In the genomic region with DNA sequence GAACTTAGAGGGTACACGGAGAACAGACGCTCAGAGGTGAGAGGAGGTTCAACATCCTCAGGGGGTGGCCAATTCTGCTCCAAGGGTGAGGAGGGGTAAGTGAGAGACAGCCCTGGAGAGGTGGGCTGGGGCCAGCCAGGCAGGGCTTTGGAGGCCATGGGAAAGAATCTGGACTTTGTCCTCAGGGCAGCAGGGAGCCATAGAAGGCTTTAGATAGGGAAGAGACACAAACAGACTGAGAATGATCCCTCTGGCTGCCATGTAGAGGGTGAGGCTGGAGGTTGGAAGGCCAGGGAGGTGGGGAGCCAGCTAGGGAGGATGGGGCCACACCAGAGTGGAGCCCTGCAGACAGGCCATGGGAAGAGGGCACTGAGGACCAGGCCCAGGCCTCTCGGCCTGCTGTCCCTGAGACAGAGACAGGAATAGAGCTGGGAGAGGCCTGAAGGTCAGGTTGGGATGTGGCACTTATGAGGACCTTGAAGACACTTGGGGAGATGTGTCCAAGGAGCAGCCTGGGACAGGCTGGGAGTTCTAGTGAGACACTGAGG, we compare ENCODE assay signal across 24 cellular contexts. TPM values are rescaled to one million over a fixed set of nuclear protein-coding genes. Genes with fewer than 3 reads are reported as not detected.
A peak's percentile ranks its signal among the peaks of the same experiment; 100 is the strongest.
DNase-seq lines count a peak whose midpoint lies in the region; ATAC-seq, FAIRE-seq and TF ChIP-seq lines count a peak whose summit lies in the region.
"Had no signal": no experiment of that assay in that cellular context is flagged by ENCODE, and none has a peak within 500 bp of the region (broad histone marks: within the 10 kb centered on the region; RNA-seq: fewer than 3 reads in every experiment).

No MANE protein-coding gene starts in this region.

- H3K27me3 Mint-ChIP-seq in dendritic cell treated with granulocyte-macrophage colony-stimulating factor and Interleukin-4, amounts not matched to agents 40 ng/mL and 50 ng/mL, for 4 days: no peaks in the 10 kb centered on the region

- H3K9ac ChIP-seq in HepG2 (ENCODE audit: insufficient read depth, low read depth, low read length) (peak overlapping the region; percentile 23; the same call in 1 of the 2 replicates), neuronal stem cell (ENCODE audit: low read depth, low read length, poor library complexity) (peak overlapping the region; percentile 30)

- H3K23ac ChIP-seq in neuronal stem cell (ENCODE audit: low read depth, low read length, poor library complexity): no peak overlapping the region

- H2AK5ac ChIP-seq in neuronal stem cell (ENCODE audit: low read depth, low read length): no peak overlapping the region

- TF ChIP-seq POLR2A in HepG2 (IDR thresholded peaks at IDR 0.05; ENCODE audit: insufficient read depth in 1 of 2, low read depth in 2 of 2, low read length in 2 of 2): no peak
- TF ChIP-seq POLR2A in right lobe of liver (IDR thresholded peaks at IDR 0.05): no peak

- H2BK12ac ChIP-seq in neuronal stem cell (ENCODE audit: low read length): no peak overlapping the region

- no peaks in the 10 kb centered on the region for H3K4me1 Mint-ChIP-seq in dendritic cell treated with granulocyte-macrophage colony-stimulating factor and Interleukin-4, amounts not matched to agents 40 ng/mL and 50 ng/mL, for 4 days (ENCODE audit: low read depth)

- peaks cover 70% of the 10 kb centered on the region for H3K36me3 Mint-ChIP-seq in dendritic cell treated with granulocyte-macrophage colony-stimulating factor and Interleukin-4, amounts not matched to agents 40 ng/mL and 50 ng/mL, for 4 days (ENCODE audit: low read depth)

- BruUV-seq in HepG2 (replicated peaks; lab: Mats Ljungman, UMichigan): no TSS peak

- TF ChIP-seq EP300 in HepG2 (IDR thresholded peaks at IDR 0.05; ENCODE audit: low read depth in 2 of 2, low read length in 2 of 2) (no peak), HepG2 (CRISPR knock-in tag; IDR thresholded peaks at IDR 0.05; ENCODE audit: borderline replicate concordance) (no peak)

- H2AFZ ChIP-seq in HepG2 (ENCODE audit: low read length) (no peak overlapping the region), neuronal stem cell (ENCODE audit: low read length) (no peak overlapping the region)

- H3K4me1 ChIP-seq in HepG2 (ENCODE audit: insufficient read depth, low read length) (peaks cover 56% of the 10 kb centered on the region), right lobe of liver (peaks cover 0 to 51% (median 19%) of the 10 kb centered on the region in 4 donors), neuronal stem cell (ENCODE audit: control insufficient read depth in 2 of 2, insufficient read depth in 1 of 2, low read depth in 1 of 2, low read length in 2 of 2) (no peaks in the 10 kb centered on the region)

- H3K27ac ChIP-seq in HepG2 (ENCODE audit: extremely low read length, insufficient read depth, low read length) (peak overlapping the region; percentile 81), right lobe of liver (peak overlapping the region in 1 of 3 donors; percentile 84), neuronal stem cell (replicated peaks; ENCODE audit: low read length) (no peak overlapping the region)
- H3K27ac ChIP-seq: SJCRH30 had no signal

- peak overlapping the region; percentile 8 for H3K27ac Mint-ChIP-seq in dendritic cell treated with granulocyte-macrophage colony-stimulating factor and Interleukin-4, amounts not matched to agents 40 ng/mL and 50 ng/mL, for 4 days

- no peak for TF ChIP-seq RAD21 in HepG2 (CRISPR knock-in tag; IDR thresholded peaks at IDR 0.05)

- H3K4me2 ChIP-seq in HepG2 (ENCODE audit: low read depth, low read length) (0 out of 2 replicates have a peak overlapping the region, but pooled peaks have one; percentile 21), neuronal stem cell (ENCODE audit: insufficient read depth, low read length, poor library complexity, severe bottlenecking) (no peak overlapping the region)
- H3K4me2 ChIP-seq: smooth muscle cell had no signal

- no peak overlapping the region for H3K14ac ChIP-seq in neuronal stem cell (ENCODE audit: low read length)

- no peak overlapping the region for H4K8ac ChIP-seq in neuronal stem cell (ENCODE audit: low read depth, low read length)

- H3K4me3 ChIP-seq in HepG2 (replicated peaks in 1 of 3; ENCODE audit: insufficient read depth in 1 of 3, low read depth in 2 of 3, low read length in 3 of 3) (no peak overlapping the region), right lobe of liver (no peak overlapping the region), neuronal stem cell (ENCODE audit: low read length in 2 of 2) (no peak overlapping the region)
- H3K4me3 ChIP-seq: SJCRH30, smooth muscle cell had no signal

- H3K9me3 ChIP-seq in HepG2 (ENCODE audit: low read length) (no peaks in the 10 kb centered on the region), right lobe of liver (no peaks in the 10 kb centered on the region), neuronal stem cell (replicated peaks in 1 of 2; ENCODE audit: control insufficient read depth in 2 of 2, insufficient read depth in 1 of 2, low read depth in 1 of 2, low read length in 2 of 2) (no peaks in the 10 kb centered on the region)
- H3K9me3 ChIP-seq: SJCRH30 had no signal

- peaks cover 8% of the 10 kb centered on the region for H4K20me1 ChIP-seq in HepG2 (ENCODE audit: insufficient read depth, low read length)

- FAIRE-seq in HepG2 (lab: Jason Lieb, UNC): no peak
- FAIRE-seq: endothelial cell of umbilical vein, H54 had no signal

- H3K27me3 ChIP-seq in HepG2 (ENCODE audit: control insufficient read depth in 1 of 2, insufficient read depth in 2 of 2, low read length in 2 of 2): no peaks in the 10 kb centered on the region
- H3K27me3 ChIP-seq in right lobe of liver: no peaks in the 10 kb centered on the region
- no peaks in the 10 kb centered on the region for H3K27me3 ChIP-seq in neuronal stem cell (ENCODE audit: control insufficient read depth in 3 of 3, insufficient read depth in 3 of 3, low read depth in 1 of 3, low read length in 3 of 3)
- H3K27me3 ChIP-seq: SJCRH30 had no signal

- WGBS in HepG2 (ENCODE audit: low lambda C conversion rate): 96% methylated on average over 3 of the region's 3 CpGs
- 88% methylated on average over 2 of the region's 3 CpGs for WGBS in right lobe of liver (ENCODE audit: insufficient coverage, low coverage, low lambda C conversion rate, missing lambda C conversion rate)
- no CpG with 5 or more reads among the region's 3 CpGs for WGBS in neuronal stem cell (ENCODE audit: extremely low coverage in 2 of 2, insufficient read length in 2 of 2, insufficient replicate concordance in 1 of 2), 2 donors

- POLR2A ChIA-PET in HepG2 (lab: Yijun Ruan, JAX): no interaction called here

- no peak overlapping the region for H3K4me3 Mint-ChIP-seq in dendritic cell treated with granulocyte-macrophage colony-stimulating factor and Interleukin-4, amounts not matched to agents 40 ng/mL and 50 ng/mL, for 4 days
- H3K4me3 Mint-ChIP-seq: CD14-positive monocyte had no signal

- H2BK120ac ChIP-seq in neuronal stem cell (ENCODE audit: low read depth, low read length): no peak overlapping the region

- DNase-seq in HepG2 (ENCODE audit: low spot score) (peak; percentile 45), right lobe of liver (no peak), neuronal stem cell (ENCODE audit: low spot score) (no peak), SIG-M5 (lab: John Stamatoyannopoulos, UW) (no peak)
- DNase-seq: activated CD4-positive, alpha-beta T cell treated with anti-CD3 and anti-CD28 coated beads for 4 hours; activated effector memory CD4-positive, alpha-beta T cell treated with anti-CD3 and anti-CD28 coated beads, Interleukin-2, amount 50 U/mL, for 16 hours; amygdala; left colon; midbrain; NCI-H1092; NCI-H2029 treated with DMSO at 0.1 percent for 48 hours; NCI-H226; PC-3; SJCRH30 had no signal

- intact Hi-C loops in HepG2 (cut with micrococcal nuclease; ENCODE audit: unreplicated experiment): loop anchor here (1.0 kb wide), 1 partner anchor 28 kb away; no protein-coding TSS in a partner anchor
- intact Hi-C loops in right lobe of liver (cut with DNase I): no loop called here
- intact Hi-C loops in dendritic cell treated with granulocyte-macrophage colony-stimulating factor and Interleukin-4, amounts not matched to agents 40 ng/mL and 50 ng/mL, for 4 days (cut with micrococcal nuclease): no loop called here

- CTCF ChIA-PET in HepG2 (lab: Yijun Ruan, JAX; ENCODE audit: low intra/inter-chr PET ratio, low total read pairs): no interaction called here

- TF ChIP-seq CTCF in HepG2 (CRISPR knock-in tag; IDR thresholded peaks at IDR 0.05): no peak
- TF ChIP-seq CTCF in right lobe of liver (IDR thresholded peaks at IDR 0.05): no peak

- in situ Hi-C loops in HepG2 (cut with HindIII; ENCODE audit: extremely low pct_ligation_motif_present, low pct_unique_long_range_greater_than_20kb): no loop called here

- H2BK15ac ChIP-seq in neuronal stem cell (ENCODE audit: low read length): no peak overlapping the region

- peaks cover 42% of the 10 kb centered on the region for H3K79me2 ChIP-seq in HepG2 (ENCODE audit: insufficient read depth, low read length)

- H3K79me1 ChIP-seq in neuronal stem cell (ENCODE audit: low read depth, low read length): peaks cover 5% of the 10 kb centered on the region

- H2BK5ac ChIP-seq in neuronal stem cell (ENCODE audit: low read length): peak overlapping the region; percentile 62

- no peak overlapping the region for H3K18ac ChIP-seq in neuronal stem cell (ENCODE audit: low read length)

- no peaks in the 10 kb centered on the region for H3K9me3 Mint-ChIP-seq in dendritic cell treated with granulocyte-macrophage colony-stimulating factor and Interleukin-4, amounts not matched to agents 40 ng/mL and 50 ng/mL, for 4 days
- H3K9me3 Mint-ChIP-seq: CD14-positive monocyte had no signal

- H3K4ac ChIP-seq in neuronal stem cell (ENCODE audit: low read length): no peak overlapping the region

- H4K91ac ChIP-seq in neuronal stem cell (ENCODE audit: low read depth, low read length, poor library complexity): no peak overlapping the region

- peak; percentile 60 for ATAC-seq in HepG2
- ATAC-seq in right lobe of liver: no peak
- ATAC-seq in HG02885 (IDR thresholded peaks at IDR 0.05; ENCODE audit: poor library complexity, unreplicated experiment): no peak
- ATAC-seq in GM19035 (IDR thresholded peaks at IDR 0.05; ENCODE audit: unreplicated experiment): no peak
- ATAC-seq: left colon, PC-3 had no signal

- H3K36me3 ChIP-seq in HepG2 (replicated peaks in 1 of 2; ENCODE audit: control insufficient read depth in 1 of 2, insufficient read depth in 2 of 2, low read length in 2 of 2) (peaks cover 20 to 39% of the 10 kb centered on the region in 2 experiments), right lobe of liver (peaks cover 0 to 21% (median under 1%) of the 10 kb centered on the region in 4 donors), neuronal stem cell (replicated peaks in 1 of 2; ENCODE audit: control insufficient read depth in 2 of 2, insufficient read depth in 2 of 2, low read length in 2 of 2) (peaks cover 27 to 67% of the 10 kb centered on the region in 2 donors)

RNA-seq across cellular contexts. Expression of a gene that starts 29.2 kb away (rescaled TPM):
- total RNA-seq in HepG2 (2016; rRNA removed; fragmentation: Illumina TruSeq; extraction: Trizol) (0.66 and 1.1 TPM in 2 replicates), right lobe of liver (1 to 10 TPM; 1.5 to 8.7 (median 3.9) TPM)
- total RNA-seq in HepG2 (2016; cell fraction: cytosol; rRNA removed; fragmentation: Illumina TruSeq; extraction: Trizol; ENCODE audit: low read depth): 0.20 and 0.35 TPM in 2 replicates
- 0.85 and 1.1 TPM in 2 replicates for total RNA-seq in HepG2 (2016; cell fraction: insoluble cytoplasmic fraction; rRNA removed; fragmentation: Illumina TruSeq; extraction: Trizol)
- 0.74 and 0.79 TPM in 2 replicates for total RNA-seq in HepG2 (2016; cell fraction: membrane; rRNA removed; fragmentation: Illumina TruSeq; extraction: Trizol)
- total RNA-seq in HepG2 (2016; cell fraction: nucleus; rRNA removed; fragmentation: Illumina TruSeq; extraction: Trizol): 0.69 and 0.96 TPM in 2 replicates
- polyA plus RNA-seq in HepG2 (2011; rRNA removed): 1.8 and 2.8 TPM in 2 replicates
- polyA plus RNA-seq in HepG2 (2011; cell fraction: cytosol; rRNA removed): 1.7 and 2.0 TPM in 2 replicates
- polyA plus RNA-seq in HepG2 (2011; cell fraction: nucleus; rRNA removed): 7.9 and 8.4 TPM in 2 replicates
- polyA plus RNA-seq in HepG2 (2012): 2.0 and 2.9 TPM in 2 replicates
- 0.25 and 0.58 TPM in 2 replicates for polyA plus RNA-seq in HepG2 (2016; cell fraction: cytosol; fragmentation: Illumina TruSeq; extraction: Trizol; ENCODE audit: low read depth)
- polyA plus RNA-seq in HepG2 (2016; cell fraction: insoluble cytoplasmic fraction; fragmentation: Illumina TruSeq; extraction: Trizol; ENCODE audit: low read depth): 1.0 and 1.2 TPM in 2 replicates
- 0.49 and 0.52 TPM in 2 replicates for polyA plus RNA-seq in HepG2 (2016; cell fraction: membrane; fragmentation: Illumina TruSeq; extraction: Trizol; ENCODE audit: low read depth)
- 2.3 and 2.8 TPM in 2 replicates for polyA plus RNA-seq in HepG2 (2016; cell fraction: nucleus; fragmentation: Illumina TruSeq; extraction: Trizol; ENCODE audit: insufficient read depth, low read depth)
- polyA minus RNA-seq in HepG2 (2011; rRNA and poly(A)+ RNA removed; ENCODE audit: low replicate concordance): 0.07 and 2.4 TPM in 2 replicates
- polyA minus RNA-seq in HepG2 (2011; cell fraction: cytosol; rRNA and poly(A)+ RNA removed): 0.79 and 1.1 TPM in 2 replicates
- 0.90 and 1.2 TPM in 2 replicates for polyA minus RNA-seq in HepG2 (2011; cell fraction: nucleus; rRNA and poly(A)+ RNA removed)
- 0.66 TPM for polyA plus RNA-seq in neuronal stem cell (2013, experiment 1 of 2)
- 0.69 TPM for polyA plus RNA-seq in neuronal stem cell (2013, experiment 2 of 2)
- total RNA-seq: endothelial cell of umbilical vein, PC-3, SJCRH30, smooth muscle cell, ureter had no signal
- polyA plus RNA-seq: CD14-positive monocyte, endothelial cell of umbilical vein had no signal

RNA-seq across cellular contexts. Expression of a gene that starts 29.5 kb away (rescaled TPM):
- total RNA-seq in HepG2 (2016; rRNA removed; fragmentation: Illumina TruSeq; extraction: Trizol): 82.1 and 82.7 TPM in 2 replicates
- 42.1 and 44.9 TPM in 2 replicates for total RNA-seq in HepG2 (2016; cell fraction: cytosol; rRNA removed; fragmentation: Illumina TruSeq; extraction: Trizol; ENCODE audit: low read depth)
- 70.8 and 81.6 TPM in 2 replicates for total RNA-seq in HepG2 (2016; cell fraction: insoluble cytoplasmic fraction; rRNA removed; fragmentation: Illumina TruSeq; extraction: Trizol)
- total RNA-seq in HepG2 (2016; cell fraction: membrane; rRNA removed; fragmentation: Illumina TruSeq; extraction: Trizol): 96.0 and 104 TPM in 2 replicates
- 55.8 and 67.9 TPM in 2 replicates for total RNA-seq in HepG2 (2016; cell fraction: nucleus; rRNA removed; fragmentation: Illumina TruSeq; extraction: Trizol)
- polyA plus RNA-seq in HepG2 (2011; rRNA removed): 173 and 182 TPM in 2 replicates
- polyA plus RNA-seq in HepG2 (2011; cell fraction: cytosol; rRNA removed): 88.4 and 94.7 TPM in 2 replicates
- polyA plus RNA-seq in HepG2 (2011; cell fraction: nucleus; rRNA removed): 432 and 533 TPM in 2 replicates
- polyA plus RNA-seq in HepG2 (2012): 72.7 and 74.6 TPM in 2 replicates
- polyA plus RNA-seq in HepG2 (2016; cell fraction: cytosol; fragmentation: Illumina TruSeq; extraction: Trizol; ENCODE audit: low read depth): 39.5 and 46.3 TPM in 2 replicates
- polyA plus RNA-seq in HepG2 (2016; cell fraction: insoluble cytoplasmic fraction; fragmentation: Illumina TruSeq; extraction: Trizol; ENCODE audit: low read depth): 92.6 and 106 TPM in 2 replicates
- polyA plus RNA-seq in HepG2 (2016; cell fraction: membrane; fragmentation: Illumina TruSeq; extraction: Trizol; ENCODE audit: low read depth): 95.0 and 114 TPM in 2 replicates
- 169 and 178 TPM in 2 replicates for polyA plus RNA-seq in HepG2 (2016; cell fraction: nucleus; fragmentation: Illumina TruSeq; extraction: Trizol; ENCODE audit: insufficient read depth, low read depth)
- polyA minus RNA-seq in HepG2 (2011; rRNA and poly(A)+ RNA removed; ENCODE audit: low replicate concordance): 115 and 187 TPM in 2 replicates
- 55.0 and 56.5 TPM in 2 replicates for polyA minus RNA-seq in HepG2 (2011; cell fraction: cytosol; rRNA and poly(A)+ RNA removed)
- polyA minus RNA-seq in HepG2 (2011; cell fraction: nucleus; rRNA and poly(A)+ RNA removed): 77.1 and 89.5 TPM in 2 replicates
- 100 to 1,000 TPM in 3 of 6 experiments, 10 to 100 TPM in 3; 83.2 to 132 (median 107) TPM for total RNA-seq in right lobe of liver
- 104 TPM for polyA plus RNA-seq in neuronal stem cell (2013, experiment 1 of 2)
- 107 TPM for polyA plus RNA-seq in neuronal stem cell (2013, experiment 2 of 2)

RNA-seq across cellular contexts. Expression of a gene that starts 37.5 kb away (rescaled TPM):
- not detected in 2 replicates for total RNA-seq in HepG2 (2016; rRNA removed; fragmentation: Illumina TruSeq; extraction: Trizol)
- not detected in 2 replicates for total RNA-seq in HepG2 (2016; cell fraction: cytosol; rRNA removed; fragmentation: Illumina TruSeq; extraction: Trizol; ENCODE audit: low read depth)
- total RNA-seq in HepG2 (2016; cell fraction: insoluble cytoplasmic fraction; rRNA removed; fragmentation: Illumina TruSeq; extraction: Trizol): not detected in 2 replicates
- total RNA-seq in HepG2 (2016; cell fraction: membrane; rRNA removed; fragmentation: Illumina TruSeq; extraction: Trizol): not detected in 2 replicates
- not detected in 2 replicates for total RNA-seq in HepG2 (2016; cell fraction: nucleus; rRNA removed; fragmentation: Illumina TruSeq; extraction: Trizol)
- polyA plus RNA-seq in HepG2 (2011; rRNA removed): not detected in 2 replicates
- polyA plus RNA-seq in HepG2 (2011; cell fraction: cytosol; rRNA removed): not detected in 2 replicates
- 0.05 TPM in 1 of 2 replicates, not detected in the other for polyA plus RNA-seq in HepG2 (2011; cell fraction: nucleus; rRNA removed)
- 0.08 and 0.27 TPM in 2 replicates for polyA plus RNA-seq in HepG2 (2012)
- polyA plus RNA-seq in HepG2 (2016; cell fraction: cytosol; fragmentation: Illumina TruSeq; extraction: Trizol; ENCODE audit: low read depth): not detected in 2 replicates
- not detected in 2 replicates for polyA plus RNA-seq in HepG2 (2016; cell fraction: insoluble cytoplasmic fraction; fragmentation: Illumina TruSeq; extraction: Trizol; ENCODE audit: low read depth)
- polyA plus RNA-seq in HepG2 (2016; cell fraction: membrane; fragmentation: Illumina TruSeq; extraction: Trizol; ENCODE audit: low read depth): not detected in 2 replicates
- polyA plus RNA-seq in HepG2 (2016; cell fraction: nucleus; fragmentation: Illumina TruSeq; extraction: Trizol; ENCODE audit: insufficient read depth, low read depth): not detected in 2 replicates
- not detected in 2 replicates for polyA minus RNA-seq in HepG2 (2011; rRNA and poly(A)+ RNA removed; ENCODE audit: low replicate concordance)
- polyA minus RNA-seq in HepG2 (2011; cell fraction: cytosol; rRNA and poly(A)+ RNA removed): not detected in 2 replicates
- polyA minus RNA-seq in HepG2 (2011; cell fraction: nucleus; rRNA and poly(A)+ RNA removed): not detected in 2 replicates
- total RNA-seq in right lobe of liver: not detected
- not detected for polyA plus RNA-seq in neuronal stem cell (2013, experiment 1 of 2)
- not detected for polyA plus RNA-seq in neuronal stem cell (2013, experiment 2 of 2)
- total RNA-seq: endothelial cell of umbilical vein; SJCRH30; smooth muscle cell; T-helper 1 cell treated with Interleukin-12 subunit alpha and Interleukin-12 subunit beta and Interleukin-4 antibody, amounts not matched to agents 30 ng/mL and 1 ng/mL, for 36 hours; ureter had no signal
- polyA plus RNA-seq: AG04450, CD14-positive monocyte, endothelial cell of umbilical vein, smooth muscle cell had no signal
